ENCODE assay signal across 8 cellular contexts in genomic region chr17:81345211-81346089, GRCh38. TPM values are rescaled to one million over a fixed set of nuclear protein-coding genes. Genes with fewer than 3 reads are reported as not detected.
DNase-seq lines count a peak whose midpoint lies in the region; ATAC-seq and TF ChIP-seq lines count a peak whose summit lies in the region.

No MANE protein-coding gene starts in this region.

- TF ChIP-seq CTCF in coronary artery (IDR thresholded peaks at IDR 0.05): no peak

- DNase-seq in activated gamma-delta T cell treated with Interleukin-2 at 50 U/mL for 16 hours (peak; percentile 41), activated gamma-delta T cell (lab: John Stamatoyannopoulos, UW) (no peak), NCI-H2029 (lab: John Stamatoyannopoulos, UW) (peak; percentile 66), UCSD-AML1 (lab: John Stamatoyannopoulos, UW; ENCODE audit: unreplicated experiment) (peak; percentile 80), coronary artery (ENCODE audit: low spot score) (peak; percentile 94), left colon (peak; percentile 88)
- DNase-seq in stimulated activated CD4-positive, alpha-beta T cell treated with anti-CD3 and anti-CD28 coated beads, Interleukin-2, amount 100 ng/mL, for 24 hours: peak; percentile 49 to 68

- intact Hi-C loops in left colon (cut with DNase I, micrococcal nuclease): no loop called here

- H3K27ac ChIP-seq in coronary artery: peak overlapping the region; percentile 85 to 99

- peak overlapping the region; percentile 89 for H3K4me3 ChIP-seq in coronary artery

- peak; percentile 52 for ATAC-seq in HG02759 (IDR thresholded peaks at IDR 0.05; ENCODE audit: unreplicated experiment)
- peak; percentile 60 for ATAC-seq in left colon

RNA-seq across cellular contexts. Expression of gene BAHCC1, which starts 49.8 kb away (rescaled TPM):
- total RNA-seq in left colon: 10 to 100 TPM; 12.2 to 14.2 TPM

RNA-seq across cellular contexts. Expression of gene SLC38A10, which starts 50.3 kb away (rescaled TPM):
- 10 to 100 TPM; 84.7 to 86.7 TPM for total RNA-seq in left colon
